Comparison of ENCODE assay signal across 17 cellular contexts in the genomic region with DNA sequence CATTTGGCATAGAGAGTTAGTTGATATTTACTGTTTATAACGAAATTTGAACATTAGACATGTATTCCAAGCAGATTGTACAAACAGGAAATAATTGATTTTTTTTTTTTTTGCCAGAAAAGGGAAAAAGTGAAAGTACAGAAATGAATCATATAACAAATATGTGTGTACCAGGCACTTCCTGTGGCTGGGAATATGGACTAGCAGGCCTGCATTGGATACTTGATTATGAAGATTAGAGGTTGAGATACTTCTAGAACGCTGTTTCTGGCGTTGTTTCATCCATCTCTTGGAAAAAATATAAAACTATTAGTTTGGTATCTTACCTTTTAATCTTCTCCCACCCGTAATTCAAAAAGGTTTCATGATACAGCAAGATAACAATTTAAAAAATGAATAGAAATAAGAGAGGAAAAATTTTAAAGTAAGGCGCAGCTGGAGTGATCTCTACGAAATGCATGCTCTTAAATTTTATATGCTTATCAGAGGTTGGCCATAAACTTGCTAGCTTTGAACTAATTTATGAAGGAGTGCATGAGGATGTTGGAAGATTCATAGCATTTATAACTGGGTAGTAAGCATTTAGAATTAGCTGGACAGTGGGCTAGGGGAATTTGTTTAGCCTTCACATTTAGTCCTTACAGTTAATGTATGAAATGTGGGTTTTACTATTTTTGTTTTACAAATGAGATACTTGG.
A peak's percentile ranks its signal among the peaks of the same experiment; 100 is the strongest.
DNase-seq lines count a peak whose midpoint lies in the region; ATAC-seq and TF ChIP-seq lines count a peak whose summit lies in the region.
"Had no signal": no experiment of that assay in that cellular context is flagged by ENCODE, and none has a peak within 500 bp of the region (broad histone marks: within the 10 kb centered on the region; RNA-seq: fewer than 3 reads in every experiment).

No MANE protein-coding gene starts in this region.

- no peaks in the 10 kb centered on the region for H3K9me2 ChIP-seq in PC-3 (replicated peaks; ENCODE audit: low read length)

- H3K4me3 Mint-ChIP-seq in mesothelial cell of epicardium, result no peak overlapping the region
- H3K4me3 Mint-ChIP-seq: activated naive CD8-positive, alpha-beta T cell; B cell had no signal

- no peak overlapping the region for H3K27ac ChIP-seq in PC-3 (ENCODE audit: low read length)
- H3K27ac ChIP-seq in heart left ventricle, result no peak overlapping the region
- H3K27ac ChIP-seq: left ventricle myocardium inferior, ovary, VCaP had no signal

- peaks cover 19% of the 10 kb centered on the region for H3K4me1 ChIP-seq in PC-3 (ENCODE audit: insufficient read depth, low read length)
- H3K4me1 ChIP-seq in heart left ventricle, result peaks cover 0 to 14% (median 5%) of the 10 kb centered on the region in 12 donors
- H3K4me1 ChIP-seq: HAP-1 had no signal

- POLR2A ChIA-PET in PC-3 (lab: Charles Lee; ENCODE audit: unreplicated experiment), result no interaction called here

- peaks cover 4% of the 10 kb centered on the region for H3K36me3 Mint-ChIP-seq in mesothelial cell of epicardium

- H3K4me1 Mint-ChIP-seq in mesothelial cell of epicardium, result peaks cover 31% of the 10 kb centered on the region
- H3K4me1 Mint-ChIP-seq: B cell had no signal

- H4K20me1 ChIP-seq in PC-3 (ENCODE audit: low read length), result no peaks in the 10 kb centered on the region

- no peak overlapping the region for H2AFZ ChIP-seq in PC-3 (ENCODE audit: low read length)

- H3K36me3 ChIP-seq in PC-3 (ENCODE audit: low read depth, low read length), result no peaks in the 10 kb centered on the region
- no peaks in the 10 kb centered on the region for H3K36me3 ChIP-seq in heart left ventricle
- H3K36me3 ChIP-seq: HAP-1, left ventricle myocardium inferior, ovary had no signal

- H3F3A ChIP-seq in PC-3 (ENCODE audit: low read length, unreplicated experiment), result no peaks in the 10 kb centered on the region

- H3K27ac Mint-ChIP-seq in mesothelial cell of epicardium, result peak overlapping the region; percentile 66
- H3K27ac Mint-ChIP-seq: activated naive CD8-positive, alpha-beta T cell; B cell had no signal

- CTCF ChIA-PET in PC-3 (lab: Charles Lee), result no interaction called here

- ATAC-seq in PC-3, result peak; percentile 50; the same call in 1 of the 2 replicates
- ATAC-seq in heart left ventricle, result no peak

- no TSS peak for BruUV-seq in PC-3 (replicated peaks; lab: Mats Ljungman, UMichigan)

- H3K9me3 Mint-ChIP-seq in mesothelial cell of epicardium, result peaks cover 6% of the 10 kb centered on the region

- WGBS in heart left ventricle, 4 donors, result 63 to 80% (median 74%) methylated on average over 6 of the region's 6 CpGs

- H3K27me3 Mint-ChIP-seq in mesothelial cell of epicardium (ENCODE audit: low read depth), result no peaks in the 10 kb centered on the region
- H3K27me3 Mint-ChIP-seq: activated naive CD8-positive, alpha-beta T cell; B cell had no signal

- H3K27me3 ChIP-seq in PC-3 (ENCODE audit: low read length) (no peaks in the 10 kb centered on the region), heart left ventricle (no peaks in the 10 kb centered on the region)
- H3K27me3 ChIP-seq: ovary had no signal

- intact Hi-C loops in PC-3 (cut with micrococcal nuclease), result loop anchor here (1.0 kb wide), 1 partner anchor 33 kb away; no protein-coding TSS in a partner anchor
- intact Hi-C loops in heart left ventricle (cut with DNase I), result no loop called here

- H3K9ac ChIP-seq in PC-3 (ENCODE audit: low read length), result no peak overlapping the region

- TF ChIP-seq CTCF in PC-3 (conservative IDR thresholded peaks at IDR 0.05; ENCODE audit: low read depth, low read length), result no peak
- TF ChIP-seq CTCF in mesothelial cell of epicardium (IDR thresholded peaks at IDR 0.05; ENCODE audit: unreplicated experiment), result no peak
- no peak for TF ChIP-seq CTCF in GM13977 (IDR thresholded peaks at IDR 0.05; ENCODE audit: extremely low read depth, insufficient read depth, missing control alignments)
- TF ChIP-seq CTCF in heart left ventricle (IDR thresholded peaks at IDR 0.05), result no peak

- no peaks in the 10 kb centered on the region for H3K79me2 ChIP-seq in PC-3 (ENCODE audit: low read length)

- DNase-seq in AG20443 (ENCODE audit: low spot score), result peak; percentile 40
- peak; percentile 19 for DNase-seq in PC-3
- peak; percentile 75 for DNase-seq in dermis blood vessel endothelial cell
- DNase-seq in mesothelial cell of epicardium (ENCODE audit: low spot score in 2 of 2, unreplicated experiment in 2 of 2), result no peak
- DNase-seq in GM13977 (ENCODE audit: low spot score), result no peak
- no peak for DNase-seq in heart left ventricle
- DNase-seq in SW480 (ENCODE audit: low spot score), result no peak
- no peak for DNase-seq in NCI-H128 (lab: John Stamatoyannopoulos, UW; ENCODE audit: unreplicated experiment)
- DNase-seq: left ventricle myocardium inferior, NCI-H187, NCI-H748 treated with DMSO at 0.1 percent for 48 hours, ovary, SIG-M5 had no signal

- in situ Hi-C loops in GM13977 (cut with MboI; ENCODE audit: low pct_unique_long_range_greater_than_20kb, low sequenced_read_pairs, unreplicated experiment), result no loop called here

- 0 out of 2 replicates have a peak overlapping the region, but pooled peaks have one; percentile 15 for H3K4me2 ChIP-seq in PC-3 (ENCODE audit: low read length)

- no peak for TF ChIP-seq POLR2A in heart left ventricle (IDR thresholded peaks at IDR 0.05)

- H3K9me3 ChIP-seq in PC-3 (ENCODE audit: low read length) (no peaks in the 10 kb centered on the region), heart left ventricle (no peaks in the 10 kb centered on the region)
- H3K9me3 ChIP-seq: HAP-1, left ventricle myocardium inferior, ovary had no signal

- H3K4me3 ChIP-seq in PC-3 (ENCODE audit: low read length) (no peak overlapping the region), heart left ventricle (no peak overlapping the region)
- H3K4me3 ChIP-seq: HAP-1, left ventricle myocardium inferior, ovary had no signal

Comparison
In these comparisons a context has a peak if more than half of its experiments do, and no peak if none do; other contexts are left out.
1. DNase-seq: peak in AG20443 (single experiment), PC-3 (single experiment) and dermis blood vessel endothelial cell (single experiment); none in mesothelial cell of epicardium (0 of 2), GM13977 (single experiment), heart left ventricle (0 of 5), SW480 (single experiment) and NCI-H128 (single experiment).